Comparison of ENCODE assay signal across 22 cellular contexts in genomic region chr10:114258274-114258840, GRCh38. TPM values are rescaled to one million over a fixed set of nuclear protein-coding genes. Genes with fewer than 3 reads are reported as not detected.
DNase-seq lines count a peak whose midpoint lies in the region; ATAC-seq, FAIRE-seq and TF ChIP-seq lines count a peak whose summit lies in the region.
"Had no signal": no experiment of that assay in that cellular context is flagged by ENCODE, and none has a peak within 500 bp of the region (broad histone marks: within the 10 kb centered on the region; RNA-seq: fewer than 3 reads in every experiment).

No MANE protein-coding gene starts in this region.

- peak overlapping the region in 6 of 9 donors; percentile 5 to 54 (median 22) for H3K27ac Mint-ChIP-seq in naive thymus-derived CD4-positive, alpha-beta T cell
- no peak overlapping the region for H3K27ac Mint-ChIP-seq in activated naive CD4-positive, alpha-beta T cell treated with anti-CD3 and anti-CD28 coated beads for 36 hours

- no peaks in the 10 kb centered on the region for H3K36me3 Mint-ChIP-seq in naive thymus-derived CD4-positive, alpha-beta T cell
- no peaks in the 10 kb centered on the region for H3K36me3 Mint-ChIP-seq in activated naive CD4-positive, alpha-beta T cell treated with anti-CD3 and anti-CD28 coated beads for 36 hours (ENCODE audit: low read depth)

- peaks cover 0 to 6% (median 0%) of the 10 kb centered on the region in 5 donors for H3K27me3 Mint-ChIP-seq in naive thymus-derived CD4-positive, alpha-beta T cell
- no peaks in the 10 kb centered on the region for H3K27me3 Mint-ChIP-seq in activated naive CD4-positive, alpha-beta T cell treated with anti-CD3 and anti-CD28 coated beads for 36 hours (ENCODE audit: low read depth)

- DNase-seq in COLO829 (ENCODE audit: low spot score) (peak; percentile 11), fibroblast of villous mesenchyme (ENCODE audit: low read depth) (peak; percentile 89), GM12891 (ENCODE audit: insufficient read length, low spot score) (no peak), NCI-H748 (lab: John Stamatoyannopoulos, UW; ENCODE audit: unreplicated experiment) (no peak)
- peak; percentile 88 for DNase-seq in Jurkat, Clone E6-1 (ENCODE audit: low read depth, low spot score)
- peak in 2 of 9 donors; percentile 23 to 31 for DNase-seq in naive thymus-derived CD4-positive, alpha-beta T cell
- DNase-seq in activated naive CD4-positive, alpha-beta T cell treated with anti-CD3 and anti-CD28 coated beads for 36 hours, result no peak
- DNase-seq: activated CD4-positive, alpha-beta T cell treated with anti-CD3 and anti-CD28 coated beads, Interleukin-2, amount 50 U/mL, for 1 hour; activated CD8-positive, alpha-beta memory T cell treated with anti-CD3 and anti-CD28 coated beads, Interleukin-2, amount 50 U/mL, for 4 hours; activated effector memory CD4-positive, alpha-beta T cell treated with Interleukin-2 at 50 U/mL for 16 hours; brain microvascular endothelial cell; COR-L47; foreskin keratinocyte; kidney glomerular epithelial cell; MV-4-11; NCI-H1930; NCI-H446; occipital lobe had no signal

- no peak for ATAC-seq in naive thymus-derived CD4-positive, alpha-beta T cell
- no peak for ATAC-seq in HG03159 (IDR thresholded peaks at IDR 0.05; ENCODE audit: unreplicated experiment)
- ATAC-seq: foreskin keratinocyte had no signal

- no peaks in the 10 kb centered on the region for H3K4me1 ChIP-seq in naive thymus-derived CD4-positive, alpha-beta T cell (ENCODE audit: control insufficient read depth in 2 of 2, insufficient read depth in 2 of 2, low read length in 2 of 2)
- H3K4me1 ChIP-seq: HAP-1 had no signal

- no peaks in the 10 kb centered on the region for H3K9me3 ChIP-seq in naive thymus-derived CD4-positive, alpha-beta T cell (ENCODE audit: control insufficient read depth in 2 of 3, low read length in 3 of 3)
- H3K9me3 ChIP-seq: HAP-1 had no signal

- no peak overlapping the region for H3K27ac ChIP-seq in naive thymus-derived CD4-positive, alpha-beta T cell (ENCODE audit: low read depth, low read length)
- H3K27ac ChIP-seq: brain microvascular endothelial cell, foreskin keratinocyte had no signal

- POLR2A ChIA-PET in naive thymus-derived CD4-positive, alpha-beta T cell (lab: Charles Lee), result no interaction called here

- H3K9me3 Mint-ChIP-seq in naive thymus-derived CD4-positive, alpha-beta T cell, result peaks cover 0 to 4% (median 0%) of the 10 kb centered on the region in 11 donors
- no peaks in the 10 kb centered on the region for H3K9me3 Mint-ChIP-seq in activated naive CD4-positive, alpha-beta T cell treated with anti-CD3 and anti-CD28 coated beads for 36 hours

- H3K27me3 ChIP-seq in naive thymus-derived CD4-positive, alpha-beta T cell (ENCODE audit: control insufficient read depth in 2 of 2, insufficient read depth in 2 of 2, low read length in 2 of 2), result no peaks in the 10 kb centered on the region
- H3K27me3 ChIP-seq: brain microvascular endothelial cell, foreskin keratinocyte had no signal

- intact Hi-C loops in naive thymus-derived CD4-positive, alpha-beta T cell (cut with micrococcal nuclease), result no loop called here
- intact Hi-C loops in activated naive CD4-positive, alpha-beta T cell treated with anti-CD3 and anti-CD28 coated beads for 36 hours (cut with micrococcal nuclease), result no loop called here

- peaks cover 0 to 18% (median 12%) of the 10 kb centered on the region in 7 donors for H3K4me1 Mint-ChIP-seq in naive thymus-derived CD4-positive, alpha-beta T cell
- H3K4me1 Mint-ChIP-seq in activated naive CD4-positive, alpha-beta T cell treated with anti-CD3 and anti-CD28 coated beads for 36 hours (ENCODE audit: low read depth), result peaks cover 6% of the 10 kb centered on the region

- no peaks in the 10 kb centered on the region for H3K36me3 ChIP-seq in naive thymus-derived CD4-positive, alpha-beta T cell (ENCODE audit: control insufficient read depth in 2 of 3, insufficient read depth in 3 of 3, low read length in 3 of 3)
- H3K36me3 ChIP-seq: brain microvascular endothelial cell, HAP-1 had no signal

- no peak for FAIRE-seq in GM12891 (lab: Jason Lieb, UNC)
- FAIRE-seq: endothelial cell of umbilical vein, GM19239 had no signal

- CTCF ChIA-PET in naive thymus-derived CD4-positive, alpha-beta T cell (lab: Charles Lee), result no interaction called here
- CTCF ChIA-PET in activated naive CD4-positive, alpha-beta T cell treated with anti-CD3 and anti-CD28 coated beads for 36 hours (lab: Charles Lee), result no interaction called here

- TF ChIP-seq CTCF in fibroblast of villous mesenchyme (IDR thresholded peaks at IDR 0.05; ENCODE audit: insufficient read depth, low read depth, low read length), result no peak

- H3K4me3 ChIP-seq in Jurkat, Clone E6-1 (ENCODE audit: low read length), result no peak overlapping the region
- no peak overlapping the region for H3K4me3 ChIP-seq in fibroblast of villous mesenchyme (ENCODE audit: low read depth, low read length)
- no peak overlapping the region for H3K4me3 ChIP-seq in naive thymus-derived CD4-positive, alpha-beta T cell (ENCODE audit: low read length)
- H3K4me3 ChIP-seq: HAP-1 had no signal

- no peak for TF ChIP-seq POLR2A in GM12891 (IDR thresholded peaks at IDR 0.05; ENCODE audit: low read depth, low read length)

- no peak overlapping the region for H3K4me3 Mint-ChIP-seq in naive thymus-derived CD4-positive, alpha-beta T cell
- H3K4me3 Mint-ChIP-seq in activated naive CD4-positive, alpha-beta T cell treated with anti-CD3 and anti-CD28 coated beads for 36 hours, result no peak overlapping the region

TF ChIP-seq in GM12891, 5 proteins besides CTCF, POLR2A, EP300 and RAD21:
- TF ChIP-seq SPI1 (IDR thresholded peaks at IDR 0.05; ENCODE audit: low read depth, low read length), result no peak
- no peak for TF ChIP-seq PAX5 (IDR thresholded peaks at IDR 0.05; ENCODE audit: insufficient read depth, low read length, severe bottlenecking)
- TF ChIP-seq TAF1 (IDR thresholded peaks at IDR 0.05; ENCODE audit: low read depth, low read length), result no peak
- no peak for TF ChIP-seq POLR2AphosphoS5 (IDR thresholded peaks at IDR 0.05; ENCODE audit: low read depth, low read length)
- TF ChIP-seq POU2F2 (IDR thresholded peaks at IDR 0.05; ENCODE audit: low read depth, low read length), result no peak

RNA-seq across cellular contexts. Expression of gene VWA2, which starts 19.3 kb away (rescaled TPM):
- not detected for polyA plus RNA-seq in Jurkat, Clone E6-1 (2012; ENCODE audit: insufficient read depth, insufficient read length)
- under 0.01 TPM in 1 of 2 replicates, not detected in the other for total RNA-seq in fibroblast of villous mesenchyme
- under 1 TPM in 2 of 5 experiments, not detected in 3; 0.11 to 0.27 TPM for total RNA-seq in naive thymus-derived CD4-positive, alpha-beta T cell
- not detected for polyA plus RNA-seq in naive thymus-derived CD4-positive, alpha-beta T cell
- polyA plus RNA-seq in GM12891 (2012; ENCODE audit: low read depth, missing spikeins), result not detected
- total RNA-seq in activated naive CD4-positive, alpha-beta T cell treated with anti-CD3 and anti-CD28 coated beads for 36 hours, result not detected
- total RNA-seq: endothelial cell of umbilical vein had no signal
- polyA plus RNA-seq: endothelial cell of umbilical vein had no signal

Comparison
In these comparisons a context has a peak if more than half of its experiments do, and no peak if none do; other contexts are left out.
1. DNase-seq: peak in COLO829 (single experiment), Jurkat, Clone E6-1 (single experiment) and fibroblast of villous mesenchyme (single experiment); none in GM12891 (single experiment), activated naive CD4-positive, alpha-beta T cell treated with anti-CD3 and anti-CD28 coated beads for 36 hours (single experiment) and NCI-H748 (single experiment).